ENCODE assay signal across 1 cellular context in genomic region chr2:97660775-97661417, GRCh38.
A peak's percentile ranks its signal among the peaks of the same experiment; 100 is the strongest.
TF ChIP-seq lines count a peak whose summit lies in the region.

No MANE protein-coding gene starts in this region.

TF ChIP-seq in endothelial cell of umbilical vein, 7 proteins besides CTCF, POLR2A, EP300 and RAD21:
- TF ChIP-seq GATA2 (IDR thresholded peaks at IDR 0.05; ENCODE audit: insufficient read depth, insufficient read length, low read depth, low read length) = no peak
- no peak for TF ChIP-seq JUN (IDR thresholded peaks at IDR 0.05; ENCODE audit: borderline replicate concordance, insufficient read depth, insufficient read length, low read depth)
- no peak for TF ChIP-seq MYC (IDR thresholded peaks at IDR 0.05; ENCODE audit: low read depth, low read length)
- TF ChIP-seq EZH2 (IDR thresholded peaks at IDR 0.05; ENCODE audit: borderline replicate concordance, low read depth, low read length, severe bottlenecking) = no peak
- TF ChIP-seq POLR2AphosphoS5 (IDR thresholded peaks at IDR 0.05; ENCODE audit: insufficient read depth, low read depth, low read length) = peak; percentile 8
- TF ChIP-seq, protein P1, sequence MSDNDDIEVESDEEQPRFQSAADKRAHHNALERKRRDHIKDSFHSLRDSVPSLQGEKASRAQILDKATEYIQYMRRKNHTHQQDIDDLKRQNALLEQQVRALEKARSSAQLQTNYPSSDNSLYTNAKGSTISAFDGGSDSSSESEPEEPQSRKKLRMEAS (IDR thresholded peaks at IDR 0.05; ENCODE audit: insufficient read depth, insufficient read length) = no peak
- TF ChIP-seq FOS (IDR thresholded peaks at IDR 0.05; ENCODE audit: borderline replicate concordance, insufficient read depth, low read length) = no peak
